In the genomic region with DNA sequence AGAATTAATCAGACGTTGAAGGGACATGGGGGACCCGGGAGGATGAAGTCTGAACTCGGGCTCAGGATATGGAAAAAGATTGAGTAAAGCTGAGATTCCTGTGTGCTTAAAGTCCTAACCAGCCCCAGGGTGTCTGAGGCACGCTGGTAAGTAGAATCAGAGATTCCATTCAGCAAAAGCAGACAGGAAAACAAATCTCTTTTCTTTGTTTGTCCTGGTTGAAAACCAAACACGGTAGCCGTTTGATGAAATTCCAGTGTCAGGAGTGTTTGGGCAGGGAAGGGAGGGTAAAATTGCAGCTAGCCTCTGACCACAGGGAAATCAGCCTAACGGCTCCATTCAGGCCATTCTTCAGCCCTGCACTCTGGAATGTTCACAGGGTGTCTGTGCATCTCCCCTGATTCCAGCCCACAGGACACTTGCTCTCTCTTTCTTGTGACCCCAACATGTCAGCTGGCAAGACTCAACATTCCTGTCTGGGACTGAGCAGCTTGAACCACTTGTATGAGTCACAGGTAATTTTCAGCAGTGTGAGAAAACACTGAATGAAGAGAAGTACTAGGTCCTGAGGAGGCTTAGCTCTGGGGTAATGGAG, we compare ENCODE assay signal across 8 cellular contexts. TPM values are rescaled to one million over a fixed set of nuclear protein-coding genes. Genes with fewer than 3 reads are reported as not detected.
DNase-seq lines count a peak whose midpoint lies in the region; ATAC-seq, FAIRE-seq and TF ChIP-seq lines count a peak whose summit lies in the region.
"Had no signal": no experiment of that assay in that cellular context is flagged by ENCODE, and none has a peak within 500 bp of the region (broad histone marks: within the 10 kb centered on the region; RNA-seq: fewer than 3 reads in every experiment).

No MANE protein-coding gene starts in this region.

- CTCF ChIA-PET in Panc1 (lab: Charles Lee): interaction anchor here (0.8 to 1.0 kb wide), 2 partner anchors 9 to 119 kb away, joined by 3 to 4 read pairs; no protein-coding TSS in a partner anchor

- H3K27me3 ChIP-seq in Panc1 (ENCODE audit: control insufficient read depth, insufficient read depth, low read length) (no peaks in the 10 kb centered on the region), ovary (no peaks in the 10 kb centered on the region)

- no peaks in the 10 kb centered on the region for H3K36me3 ChIP-seq in Panc1 (ENCODE audit: control insufficient read depth, insufficient read depth, low read length)
- no peaks in the 10 kb centered on the region for H3K36me3 ChIP-seq in ovary

- FAIRE-seq in H54 (lab: Jason Lieb, UNC): peak; percentile 79

- DNase-seq in H54 (ENCODE audit: insufficient read length, low spot score) (peak; percentile 80), Panc1 (ENCODE audit: low read depth, low spot score) (peak; percentile 56), non-pigmented ciliary epithelial cell (ENCODE audit: low read depth) (peak; percentile 90), NOMO-1 treated with dmso at 0.1 percent for 144 hours (lab: John Stamatoyannopoulos, UW; ENCODE audit: unreplicated experiment) (no peak), ovary (no peak)
- DNase-seq: activated T-cell treated with anti-CD3 and anti-CD28 coated beads, Interleukin-2, amount 50 U/mL, for 72 hours had no signal

- in situ Hi-C loops in Panc1 (cut with HindIII; ENCODE audit: low pct_unique_long_range_greater_than_20kb, low sequenced_read_pairs): no loop called here

- TF ChIP-seq CTCF in Panc1 (IDR thresholded peaks at IDR 0.05) (no peak), ovary (IDR thresholded peaks at IDR 0.05) (no peak)

- TF ChIP-seq EP300 in ovary (IDR thresholded peaks at IDR 0.05): no peak

- 5 to 8% (median 5%) methylated on average over 7 of the region's 7 CpGs for WGBS in ovary, 3 donors

- H3K4me1 ChIP-seq in Panc1 (ENCODE audit: control insufficient read depth, insufficient read depth, low read length) (peaks cover 41% of the 10 kb centered on the region), ovary (ENCODE audit: insufficient read depth) (no peaks in the 10 kb centered on the region)

- POLR2A ChIA-PET in Panc1 (lab: Charles Lee): interaction anchor here (0.7 kb wide), 1 partner anchor 11 kb away, joined by 4 read pairs; no protein-coding TSS in a partner anchor

- peak overlapping the region; percentile 91 for H3K27ac ChIP-seq in Panc1 (ENCODE audit: low read length)
- no peak overlapping the region for H3K27ac ChIP-seq in ovary

- H3K4me3 ChIP-seq in Panc1 (ENCODE audit: low read depth in 2 of 2, low read length in 2 of 2) (peak overlapping the region in 1 of 2 experiments; percentile 35; a peak in 2 of 4 replicates), ovary (no peak overlapping the region)

- ATAC-seq in Panc1 (peak; percentile 91), esophagus mucosa (peak; percentile 73), GM21423 (IDR thresholded peaks at IDR 0.05; ENCODE audit: unreplicated experiment) (no peak)

- intact Hi-C loops in Panc1 (cut with micrococcal nuclease; ENCODE audit: unreplicated experiment) (loop anchor here (10.0 kb wide), 1 partner anchor 57 kb away; no protein-coding TSS in a partner anchor), ovary (cut with DNase I) (no loop called here)

- H3K9me3 ChIP-seq in Panc1 (ENCODE audit: control insufficient read depth, insufficient read depth, low read depth, low read length) (no peaks in the 10 kb centered on the region), ovary (no peaks in the 10 kb centered on the region)

- BruUV-seq in Panc1 (replicated peaks; lab: Mats Ljungman, UMichigan): no TSS peak

- TF ChIP-seq POLR2A in H54 (IDR thresholded peaks at IDR 0.05; ENCODE audit: low read depth, low read length): no peak
- TF ChIP-seq POLR2A in ovary (IDR thresholded peaks at IDR 0.05): no peak

RNA-seq across cellular contexts. Expression of gene NINJ2, which starts 31.0 kb away (rescaled TPM):
- 1.9 TPM for total RNA-seq in Panc1 (2021; ENCODE audit: unreplicated experiment)
- 2.2 TPM for polyA plus RNA-seq in Panc1 (2012; ENCODE audit: insufficient read length)
- 2.9 TPM for total RNA-seq in esophagus mucosa
- total RNA-seq in ovary: 1 to 10 TPM in 3 of 7 donors, under 1 TPM in 2, not detected in 2; 0.48 to 3.4 (median 1.4) TPM
- 1 to 10 TPM in 1 of 2 donors, under 1 TPM in 1; 0.82 to 2.2 TPM for polyA plus RNA-seq in ovary

Comparison
In these comparisons a context has a peak if more than half of its experiments do, and no peak if none do; other contexts are left out.
1. DNase-seq: peak in H54 (single experiment), Panc1 (single experiment) and non-pigmented ciliary epithelial cell (single experiment); none in NOMO-1 treated with dmso at 0.1 percent for 144 hours (single experiment) and ovary (0 of 5).